ENCODE assay signal across 14 cellular contexts in genomic region chr2:196291418-196291817, GRCh38.
DNase-seq lines count a peak whose midpoint lies in the region; ATAC-seq lines count a peak whose summit lies in the region.
"Had no signal": no experiment of that assay in that cellular context is flagged by ENCODE, and none has a peak within 500 bp of the region (broad histone marks: within the 10 kb centered on the region; RNA-seq: fewer than 3 reads in every experiment).

No MANE protein-coding gene starts in this region.

- H3K9me3 Mint-ChIP-seq in activated T-cell treated with anti-CD3 and anti-CD28 coated beads, Interleukin-2, amount 50 U/mL, for 24 hours = no peaks in the 10 kb centered on the region
- H3K9me3 Mint-ChIP-seq in activated T-helper 17 cell treated with anti-CD3 and anti-CD28 coated beads, Interleukin-2, amount 50 U/mL, for 72 hours = no peaks in the 10 kb centered on the region
- no peaks in the 10 kb centered on the region for H3K9me3 Mint-ChIP-seq in stimulated activated effector memory CD8-positive, alpha-beta T cell treated with anti-CD3 and anti-CD28 coated beads, Interleukin-12 subunit alpha, Interleukin-12 subunit beta, amount 100 ng/mL, for 72 hours

- no peaks in the 10 kb centered on the region for H3K9me3 ChIP-seq in HAP-1
- H3K9me3 ChIP-seq: A549, spleen had no signal

- no peaks in the 10 kb centered on the region for H3K4me1 ChIP-seq in HAP-1

- no peak overlapping the region for H3K4me3 Mint-ChIP-seq in activated T-cell treated with anti-CD3 and anti-CD28 coated beads, Interleukin-2, amount 50 U/mL, for 24 hours
- H3K4me3 Mint-ChIP-seq in activated T-helper 17 cell treated with anti-CD3 and anti-CD28 coated beads, Interleukin-2, amount 50 U/mL, for 72 hours = peak overlapping the region; percentile 65
- no peak overlapping the region for H3K4me3 Mint-ChIP-seq in stimulated activated effector memory CD8-positive, alpha-beta T cell treated with anti-CD3 and anti-CD28 coated beads, Interleukin-12 subunit alpha, Interleukin-12 subunit beta, amount 100 ng/mL, for 72 hours

- ATAC-seq in HG03354 (IDR thresholded peaks at IDR 0.05; ENCODE audit: poor library complexity, severe bottlenecking, unreplicated experiment) = peak; percentile 27
- ATAC-seq in activated T-helper 17 cell treated with anti-CD3 and anti-CD28 coated beads, Interleukin-2, amount 50 U/mL, for 72 hours (replicated peaks) = peak; percentile 32
- peak; percentile 52 for ATAC-seq in stimulated activated effector memory CD8-positive, alpha-beta T cell treated with anti-CD3 and anti-CD28 coated beads, Interleukin-12 subunit alpha, Interleukin-12 subunit beta, amount 100 ng/mL, for 72 hours
- ATAC-seq: A549 had no signal

- H3K27me3 Mint-ChIP-seq in activated T-cell treated with anti-CD3 and anti-CD28 coated beads, Interleukin-2, amount 50 U/mL, for 24 hours = no peaks in the 10 kb centered on the region
- H3K27me3 Mint-ChIP-seq in activated T-helper 17 cell treated with anti-CD3 and anti-CD28 coated beads, Interleukin-2, amount 50 U/mL, for 72 hours = no peaks in the 10 kb centered on the region

- no peak overlapping the region for H3K4me3 ChIP-seq in HAP-1
- H3K4me3 ChIP-seq: A549, spleen had no signal

- H3K27ac Mint-ChIP-seq in activated T-cell treated with anti-CD3 and anti-CD28 coated beads, Interleukin-2, amount 50 U/mL, for 24 hours = peak overlapping the region; percentile 26
- peak overlapping the region; percentile 46 for H3K27ac Mint-ChIP-seq in activated T-helper 17 cell treated with anti-CD3 and anti-CD28 coated beads, Interleukin-2, amount 50 U/mL, for 72 hours
- H3K27ac Mint-ChIP-seq in stimulated activated effector memory CD8-positive, alpha-beta T cell treated with anti-CD3 and anti-CD28 coated beads, Interleukin-12 subunit alpha, Interleukin-12 subunit beta, amount 100 ng/mL, for 72 hours = peak overlapping the region; percentile 61

- in situ Hi-C loops in HAP-1 (cut with MboI; ENCODE audit: low sequenced_read_pairs) = no loop called here

- H3K4me1 Mint-ChIP-seq in activated T-cell treated with anti-CD3 and anti-CD28 coated beads, Interleukin-2, amount 50 U/mL, for 24 hours (ENCODE audit: low read depth) = peaks cover 57% of the 10 kb centered on the region
- H3K4me1 Mint-ChIP-seq in activated T-helper 17 cell treated with anti-CD3 and anti-CD28 coated beads, Interleukin-2, amount 50 U/mL, for 72 hours = peaks cover 34% of the 10 kb centered on the region
- peaks cover 54% of the 10 kb centered on the region for H3K4me1 Mint-ChIP-seq in stimulated activated effector memory CD8-positive, alpha-beta T cell treated with anti-CD3 and anti-CD28 coated beads, Interleukin-12 subunit alpha, Interleukin-12 subunit beta, amount 100 ng/mL, for 72 hours

- no peaks in the 10 kb centered on the region for H3K36me3 ChIP-seq in HAP-1 (replicated peaks)

- no peak for DNase-seq in activated T-cell treated with anti-CD3 and anti-CD28 coated beads, Interleukin-2, amount 50 U/mL, for 24 hours
- DNase-seq in activated T-cell treated with anti-CD3 and anti-CD28 coated beads, Interleukin-2, amount 50 U/mL, for 1 hour = no peak
- DNase-seq in stimulated activated effector memory CD8-positive, alpha-beta T cell treated with anti-CD3 and anti-CD28 coated beads, Interleukin-12 subunit alpha, Interleukin-12 subunit beta, amount 100 ng/mL, for 72 hours (ENCODE audit: low spot score in 2 of 2) = no peak
- DNase-seq in HAP-1 (ENCODE audit: low spot score in 2 of 2) = no peak
- no peak for DNase-seq in NCI-H1048 (lab: John Stamatoyannopoulos, UW)
- DNase-seq in NCI-H1105 (lab: John Stamatoyannopoulos, UW) = no peak
- DNase-seq: activated CD4-positive, alpha-beta T cell treated with anti-CD3 and anti-CD28 coated beads for 48 hours; activated gamma-delta T cell treated with Interleukin-2 at 50 U/mL for 16 hours; KBM-7; NCI-H2029 treated with DMSO at 0.1 percent for 48 hours; spleen had no signal

- no peaks in the 10 kb centered on the region for H3K27me3 ChIP-seq in HAP-1 (ENCODE audit: low read depth)
- H3K27me3 ChIP-seq: spleen had no signal

- no peaks in the 10 kb centered on the region for H3K36me3 Mint-ChIP-seq in activated T-cell treated with anti-CD3 and anti-CD28 coated beads, Interleukin-2, amount 50 U/mL, for 24 hours (ENCODE audit: low read depth)
- no peaks in the 10 kb centered on the region for H3K36me3 Mint-ChIP-seq in activated T-helper 17 cell treated with anti-CD3 and anti-CD28 coated beads, Interleukin-2, amount 50 U/mL, for 72 hours (ENCODE audit: low read depth)
- peaks cover 8% of the 10 kb centered on the region for H3K36me3 Mint-ChIP-seq in stimulated activated effector memory CD8-positive, alpha-beta T cell treated with anti-CD3 and anti-CD28 coated beads, Interleukin-12 subunit alpha, Interleukin-12 subunit beta, amount 100 ng/mL, for 72 hours
